Comparison of ENCODE assay signal across 8 cellular contexts in genomic region chr9:115234094-115234493, GRCh38.
DNase-seq lines count a peak whose midpoint lies in the region; ATAC-seq and TF ChIP-seq lines count a peak whose summit lies in the region.

No MANE protein-coding gene starts in this region.

- POLR2A ChIA-PET in SK-N-SH (lab: Yijun Ruan, JAX) = no interaction called here

- H3K27ac ChIP-seq in SK-N-SH (ENCODE audit: low read depth in 2 of 2, low read length in 1 of 2) (peak overlapping the region; percentile 62 to 79; a peak in 3 of 4 replicates), left lung (no peak overlapping the region)

- peak overlapping the region; percentile 65 for H3K4me2 ChIP-seq in SK-N-SH

- intact Hi-C loops in left lung (cut with DNase I) = no loop called here

- H3F3A ChIP-seq in SK-N-SH (replicated peaks; ENCODE audit: insufficient read depth) = peaks cover 10% of the 10 kb centered on the region

- peak; percentile 74 for DNase-seq in GM03348 (ENCODE audit: low spot score)
- no peak for DNase-seq in SK-N-SH
- DNase-seq in left lung = peak in 1 of 2 donors; percentile 41
- DNase-seq in DMS79 (lab: John Stamatoyannopoulos, UW) = no peak
- no peak for DNase-seq in GOT3 (lab: John Stamatoyannopoulos, UW)

- WGBS in SK-N-SH (ENCODE audit: low lambda C conversion rate) = 35% methylated on average over 2 of the region's 2 CpGs

- TF ChIP-seq CTCF in SK-N-SH (IDR thresholded peaks at IDR 0.05) (no peak), left lung (IDR thresholded peaks at IDR 0.05) (no peak)

- H3K27me3 ChIP-seq in SK-N-SH (ENCODE audit: insufficient read depth) (no peaks in the 10 kb centered on the region), left lung (no peaks in the 10 kb centered on the region)

- no peaks in the 10 kb centered on the region for H4K20me1 ChIP-seq in SK-N-SH (ENCODE audit: insufficient read depth)

- H3K9ac ChIP-seq in SK-N-SH = no peak overlapping the region; the same call in 1 of the 2 replicates

- peak; percentile 93 for ATAC-seq in HG02973 (IDR thresholded peaks at IDR 0.05; ENCODE audit: unreplicated experiment)
- ATAC-seq in left lung = peak; percentile 94
- ATAC-seq in HG03039 (IDR thresholded peaks at IDR 0.05; ENCODE audit: unreplicated experiment) = no peak
- ATAC-seq in HG03460 (IDR thresholded peaks at IDR 0.05; ENCODE audit: unreplicated experiment) = no peak

- TF ChIP-seq RAD21 in SK-N-SH (IDR thresholded peaks at IDR 0.05; ENCODE audit: low read length) = no peak

- H3K9me2 ChIP-seq in SK-N-SH = no peaks in the 10 kb centered on the region

- no peak overlapping the region for H3K4me3 ChIP-seq in SK-N-SH (ENCODE audit: low read depth in 2 of 2, low read length in 1 of 2)
- no peak overlapping the region for H3K4me3 ChIP-seq in left lung

- H3K36me3 ChIP-seq in SK-N-SH (replicated peaks in 1 of 2; ENCODE audit: control insufficient read depth in 1 of 2, insufficient read depth in 2 of 2, low read length in 1 of 2) (no peaks in the 10 kb centered on the region), left lung (no peaks in the 10 kb centered on the region)

- peak in 1 of 2 experiments; percentile 84; a peak in 1 of 4 replicates for TF ChIP-seq EP300 in SK-N-SH (IDR thresholded peaks at IDR 0.05; ENCODE audit: borderline replicate concordance in 1 of 2, low read depth in 1 of 2, low read length in 1 of 2)

- peaks cover 7 to 13% of the 10 kb centered on the region in 2 experiments; a peak in 3 of 4 replicates for H3K4me1 ChIP-seq in SK-N-SH (ENCODE audit: control insufficient read depth in 1 of 2, insufficient read depth in 2 of 2, low read depth in 1 of 2, low read length in 1 of 2)
- H3K4me1 ChIP-seq in left lung = no peaks in the 10 kb centered on the region

- H3K9me3 ChIP-seq in SK-N-SH (no peaks in the 10 kb centered on the region), left lung (no peaks in the 10 kb centered on the region)

- H2AFZ ChIP-seq in SK-N-SH (ENCODE audit: low read depth) = peak overlapping the region; percentile 75; the same call in 1 of the 2 replicates

- CTCF ChIA-PET in SK-N-SH (lab: Yijun Ruan, JAX) = no interaction called here

- H3K79me2 ChIP-seq in SK-N-SH (ENCODE audit: insufficient read depth) = no peaks in the 10 kb centered on the region

TF ChIP-seq in SK-N-SH, 30 proteins besides CTCF, POLR2A, EP300 and RAD21 (continues in another document):
- TF ChIP-seq, protein P1, sequence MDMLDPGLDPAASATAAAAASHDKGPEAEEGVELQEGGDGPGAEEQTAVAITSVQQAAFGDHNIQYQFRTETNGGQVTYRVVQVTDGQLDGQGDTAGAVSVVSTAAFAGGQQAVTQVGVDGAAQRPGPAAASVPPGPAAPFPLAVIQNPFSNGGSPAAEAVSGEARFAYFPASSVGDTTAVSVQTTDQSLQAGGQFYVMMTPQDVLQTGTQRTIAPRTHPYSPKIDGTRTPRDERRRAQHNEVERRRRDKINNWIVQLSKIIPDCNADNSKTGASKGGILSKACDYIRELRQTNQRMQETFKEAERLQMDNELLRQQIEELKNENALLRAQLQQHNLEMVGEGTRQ (IDR thresholded peaks at IDR 0.05; ENCODE audit: borderline replicate concordance, low read depth, low read length) = no peak
- TF ChIP-seq PBX3 (IDR thresholded peaks at IDR 0.05) = peak; percentile 65
- no peak for TF ChIP-seq NRF1 (IDR thresholded peaks at IDR 0.05; ENCODE audit: low read depth, low read length)
- TF ChIP-seq RFX5 (IDR thresholded peaks at IDR 0.05; ENCODE audit: low read length) = no peak
- TF ChIP-seq NFIC (IDR thresholded peaks at IDR 0.05; ENCODE audit: borderline replicate concordance) = peak; percentile 75
- peak; percentile 90; the same call in 1 of the 2 replicates for TF ChIP-seq FOSL2 (IDR thresholded peaks at IDR 0.05; ENCODE audit: borderline replicate concordance, low read depth)
- TF ChIP-seq EZH2phosphoT487 (IDR thresholded peaks at IDR 0.05; ENCODE audit: borderline replicate concordance, low read depth) = no peak
- TF ChIP-seq, protein P2, sequence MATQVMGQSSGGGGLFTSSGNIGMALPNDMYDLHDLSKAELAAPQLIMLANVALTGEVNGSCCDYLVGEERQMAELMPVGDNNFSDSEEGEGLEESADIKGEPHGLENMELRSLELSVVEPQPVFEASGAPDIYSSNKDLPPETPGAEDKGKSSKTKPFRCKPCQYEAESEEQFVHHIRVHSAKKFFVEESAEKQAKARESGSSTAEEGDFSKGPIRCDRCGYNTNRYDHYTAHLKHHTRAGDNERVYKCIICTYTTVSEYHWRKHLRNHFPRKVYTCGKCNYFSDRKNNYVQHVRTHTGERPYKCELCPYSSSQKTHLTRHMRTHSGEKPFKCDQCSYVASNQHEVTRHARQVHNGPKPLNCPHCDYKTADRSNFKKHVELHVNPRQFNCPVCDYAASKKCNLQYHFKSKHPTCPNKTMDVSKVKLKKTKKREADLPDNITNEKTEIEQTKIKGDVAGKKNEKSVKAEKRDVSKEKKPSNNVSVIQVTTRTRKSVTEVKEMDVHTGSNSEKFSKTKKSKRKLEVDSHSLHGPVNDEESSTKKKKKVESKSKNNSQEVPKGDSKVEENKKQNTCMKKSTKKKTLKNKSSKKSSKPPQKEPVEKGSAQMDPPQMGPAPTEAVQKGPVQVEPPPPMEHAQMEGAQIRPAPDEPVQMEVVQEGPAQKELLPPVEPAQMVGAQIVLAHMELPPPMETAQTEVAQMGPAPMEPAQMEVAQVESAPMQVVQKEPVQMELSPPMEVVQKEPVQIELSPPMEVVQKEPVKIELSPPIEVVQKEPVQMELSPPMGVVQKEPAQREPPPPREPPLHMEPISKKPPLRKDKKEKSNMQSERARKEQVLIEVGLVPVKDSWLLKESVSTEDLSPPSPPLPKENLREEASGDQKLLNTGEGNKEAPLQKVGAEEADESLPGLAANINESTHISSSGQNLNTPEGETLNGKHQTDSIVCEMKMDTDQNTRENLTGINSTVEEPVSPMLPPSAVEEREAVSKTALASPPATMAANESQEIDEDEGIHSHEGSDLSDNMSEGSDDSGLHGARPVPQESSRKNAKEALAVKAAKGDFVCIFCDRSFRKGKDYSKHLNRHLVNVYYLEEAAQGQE (IDR thresholded peaks at IDR 0.05; ENCODE audit: low read depth, low read length) = no peak
- TF ChIP-seq YY1 (IDR thresholded peaks at IDR 0.05; ENCODE audit: low read depth) = no peak
- no peak for TF ChIP-seq CHD2 (IDR thresholded peaks at IDR 0.05; ENCODE audit: low read length, partially characterized antibody)
- TF ChIP-seq TCF12 (IDR thresholded peaks at IDR 0.05) = peak; percentile 92
- no peak for TF ChIP-seq MEF2A (IDR thresholded peaks at IDR 0.05; ENCODE audit: borderline replicate concordance, low read depth)
- no peak for TF ChIP-seq GABPA (IDR thresholded peaks at IDR 0.05; ENCODE audit: low read depth)
- TF ChIP-seq USF1 (IDR thresholded peaks at IDR 0.05; ENCODE audit: borderline replicate concordance, low read depth) = no peak
- TF ChIP-seq POLR2AphosphoS5 (IDR thresholded peaks at IDR 0.05; ENCODE audit: low read depth, low read length) = peak; percentile 46; the same call in 1 of the 2 replicates
- TF ChIP-seq TAF1 (IDR thresholded peaks at IDR 0.05; ENCODE audit: borderline replicate concordance, low read depth, low read length) = no peak
- TF ChIP-seq TEAD4 (IDR thresholded peaks at IDR 0.05; ENCODE audit: borderline replicate concordance, insufficient read depth) = peak; percentile 43; the same call in 1 of the 2 replicates
- no peak for TF ChIP-seq RCOR1 (IDR thresholded peaks at IDR 0.05; ENCODE audit: low read length)
- no peak for TF ChIP-seq FOXM1 (IDR thresholded peaks at IDR 0.05; ENCODE audit: low read depth)
- no peak for TF ChIP-seq SIN3A (IDR thresholded peaks at IDR 0.05; ENCODE audit: borderline replicate concordance, low read depth, low read length)
- TF ChIP-seq, protein P3, sequence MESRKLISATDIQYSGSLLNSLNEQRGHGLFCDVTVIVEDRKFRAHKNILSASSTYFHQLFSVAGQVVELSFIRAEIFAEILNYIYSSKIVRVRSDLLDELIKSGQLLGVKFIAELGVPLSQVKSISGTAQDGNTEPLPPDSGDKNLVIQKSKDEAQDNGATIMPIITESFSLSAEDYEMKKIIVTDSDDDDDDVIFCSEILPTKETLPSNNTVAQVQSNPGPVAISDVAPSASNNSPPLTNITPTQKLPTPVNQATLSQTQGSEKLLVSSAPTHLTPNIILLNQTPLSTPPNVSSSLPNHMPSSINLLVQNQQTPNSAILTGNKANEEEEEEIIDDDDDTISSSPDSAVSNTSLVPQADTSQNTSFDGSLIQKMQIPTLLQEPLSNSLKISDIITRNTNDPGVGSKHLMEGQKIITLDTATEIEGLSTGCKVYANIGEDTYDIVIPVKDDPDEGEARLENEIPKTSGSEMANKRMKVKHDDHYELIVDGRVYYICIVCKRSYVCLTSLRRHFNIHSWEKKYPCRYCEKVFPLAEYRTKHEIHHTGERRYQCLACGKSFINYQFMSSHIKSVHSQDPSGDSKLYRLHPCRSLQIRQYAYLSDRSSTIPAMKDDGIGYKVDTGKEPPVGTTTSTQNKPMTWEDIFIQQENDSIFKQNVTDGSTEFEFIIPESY (IDR thresholded peaks at IDR 0.05; ENCODE audit: borderline replicate concordance, low read depth) = no peak
- no peak for TF ChIP-seq FOXJ3 (CRISPR knock-in tag; IDR thresholded peaks at IDR 0.05)
- TF ChIP-seq, protein P4, sequence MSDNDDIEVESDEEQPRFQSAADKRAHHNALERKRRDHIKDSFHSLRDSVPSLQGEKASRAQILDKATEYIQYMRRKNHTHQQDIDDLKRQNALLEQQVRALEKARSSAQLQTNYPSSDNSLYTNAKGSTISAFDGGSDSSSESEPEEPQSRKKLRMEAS (IDR thresholded peaks at IDR 0.05; ENCODE audit: low read depth) = no peak
- TF ChIP-seq RXRA (IDR thresholded peaks at IDR 0.05; ENCODE audit: borderline replicate concordance, low read depth) = peak; percentile 99
- TF ChIP-seq ELF1 (IDR thresholded peaks at IDR 0.05) = no peak

Comparison
In these comparisons a context has a peak if more than half of its experiments do, and no peak if none do; other contexts are left out.
1. ATAC-seq: peak in HG02973 (single experiment) and left lung (single experiment); none in HG03039 (single experiment) and HG03460 (single experiment).
2. H3K27ac ChIP-seq: peak in SK-N-SH (2 of 2); none in left lung (0 of 2).